Comparison of ENCODE assay signal across 1 cellular context in genomic region chr16:21104124-21104860, GRCh38.
TF ChIP-seq lines count a peak whose summit lies in the region.

No MANE protein-coding gene starts in this region.

TF ChIP-seq in HepG2, 621 proteins besides CTCF, POLR2A, EP300 and RAD21:
- TF ChIP-seq NFKBIZ (CRISPR knock-in tag; IDR thresholded peaks at IDR 0.05) (no peak), FOXA1 (IDR thresholded peaks at IDR 0.05) (no peak), FOXA1 (CRISPR knock-in tag; IDR thresholded peaks at IDR 0.05) (peak; percentile 43; the same call in 1 of the 2 replicates)
TF ChIP-seq in HepG2: peak in this region for 1.
